ENCODE assay signal across 8 cellular contexts in the genomic region with DNA sequence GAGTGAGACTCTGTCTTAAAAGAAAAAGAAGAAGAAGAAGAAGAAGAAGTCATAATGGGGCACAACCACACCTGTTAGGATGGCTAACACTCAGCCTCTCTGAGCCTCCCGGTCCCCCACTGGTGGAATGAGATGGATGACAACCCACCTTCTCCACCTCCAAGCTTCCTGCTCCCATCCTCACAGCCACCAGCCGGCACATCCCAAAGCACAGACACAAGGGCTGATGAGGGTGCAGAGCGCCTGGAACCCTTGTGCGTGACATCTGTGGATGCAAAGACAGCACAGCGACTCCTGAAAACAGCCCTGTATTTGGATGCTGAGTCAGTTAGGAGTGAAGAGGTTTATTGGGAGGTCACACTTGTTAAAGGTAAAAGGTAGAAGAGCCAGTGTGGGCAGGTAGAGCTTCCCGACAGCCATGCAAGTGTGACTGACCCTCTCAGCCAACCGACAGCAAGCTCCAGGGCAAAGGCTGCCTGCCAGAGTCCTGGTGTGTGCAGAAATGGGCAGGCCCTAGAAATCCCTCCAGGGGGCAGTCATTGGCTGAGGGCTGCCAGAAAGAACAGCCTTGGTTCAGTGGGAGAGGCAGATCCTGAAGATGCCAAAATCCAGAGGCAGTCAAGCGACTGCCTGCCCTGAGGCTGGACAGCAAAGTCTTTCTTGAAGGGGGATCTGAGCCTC. TPM values are rescaled to one million over a fixed set of nuclear protein-coding genes. Genes with fewer than 3 reads are reported as not detected.
DNase-seq lines count a peak whose midpoint lies in the region; ATAC-seq and TF ChIP-seq lines count a peak whose summit lies in the region.

No MANE protein-coding gene starts in this region.

- no peaks in the 10 kb centered on the region for H3K4me1 Mint-ChIP-seq in type B pancreatic cell (ENCODE audit: unreplicated experiment)

- DNase-seq in AG04450 (ENCODE audit: low read depth, low spot score) (no peak), NOMO-1 (lab: John Stamatoyannopoulos, UW; ENCODE audit: unreplicated experiment in 2 of 2) (peak; percentile 3 to 29), fibroblast of gingiva (ENCODE audit: low read depth) (peak; percentile 10), type B pancreatic cell (ENCODE audit: extremely low spot score, unreplicated experiment) (no peak)

- H3K4me3 Mint-ChIP-seq in type B pancreatic cell, result no peak overlapping the region

- CTCF ChIA-PET in AG04450 (lab: Charles Lee), result interaction anchor here (1.5 to 4.3 kb wide), 4 partner anchors 25 to 299 kb away, joined by 5 to 49 read pairs (median 14); partner anchors contain the start of gene MAN2B2

- POLR2A ChIA-PET in AG04450 (lab: Yijun Ruan, JAX), result interaction anchor here (0.7 kb wide), 1 partner anchor 290 kb away, joined by 3 read pairs; no protein-coding TSS in a partner anchor

- no peaks in the 10 kb centered on the region; the same call in none of the 2 replicates for H3K9me3 ChIP-seq in AG04450 (ENCODE audit: control insufficient read depth, insufficient read depth, low read length)

- no peak overlapping the region for H3K27ac ChIP-seq in AG04450 (ENCODE audit: low read depth, low read length)

- no peak overlapping the region for H3K4me3 ChIP-seq in AG04450 (ENCODE audit: low read depth, low read length)

- peaks cover 63% of the 10 kb centered on the region for H3K27me3 Mint-ChIP-seq in type B pancreatic cell

- H3K27me3 ChIP-seq in AG04450 (ENCODE audit: control insufficient read depth, insufficient read depth, low read length), result peaks cover 10% of the 10 kb centered on the region

- no peaks in the 10 kb centered on the region for H3K36me3 Mint-ChIP-seq in type B pancreatic cell

- H3K27ac Mint-ChIP-seq in type B pancreatic cell, result no peak overlapping the region

- peak; percentile 49 for TF ChIP-seq CTCF in AG04450 (IDR thresholded peaks at IDR 0.05; ENCODE audit: low read depth, low read length)
- TF ChIP-seq CTCF in GM12874 (IDR thresholded peaks at IDR 0.05; ENCODE audit: insufficient read depth, low read depth, low read length), result peak; percentile 26; the same call in 1 of the 2 replicates
- peak; percentile 59 for TF ChIP-seq CTCF in type B pancreatic cell (conservative IDR thresholded peaks at IDR 0.05)

- ATAC-seq in HG03135 (IDR thresholded peaks at IDR 0.05; ENCODE audit: unreplicated experiment) (no peak), GM18511 (IDR thresholded peaks at IDR 0.05; ENCODE audit: unreplicated experiment) (no peak), GM19463 (IDR thresholded peaks at IDR 0.05; ENCODE audit: unreplicated experiment) (no peak)

- H3K9me3 Mint-ChIP-seq in type B pancreatic cell, result no peaks in the 10 kb centered on the region

RNA-seq across cellular contexts. Expression of gene MAN2B2, which starts 26.6 kb away (rescaled TPM):
- polyA plus RNA-seq in AG04450 (2011; rRNA removed), result 22.8 and 28.1 TPM in 2 replicates
- polyA minus RNA-seq in AG04450 (2011; rRNA and poly(A)+ RNA removed), result 20.2 and 26.4 TPM in 2 replicates
- 17.4 and 23.4 TPM in 2 replicates for total RNA-seq in type B pancreatic cell (ENCODE audit: low replicate concordance)

Comparison
In these comparisons a context has a peak if more than half of its experiments do, and no peak if none do; other contexts are left out.
1. DNase-seq: peak in NOMO-1 (2 of 2) and fibroblast of gingiva (single experiment); none in AG04450 (single experiment) and type B pancreatic cell (single experiment).
2. Peak in every context shown above with its lines, with median percentiles within 50 percentile points of each other: CTCF ChIP-seq.